ENCODE assay signal across 1 cellular context in the genomic region with DNA sequence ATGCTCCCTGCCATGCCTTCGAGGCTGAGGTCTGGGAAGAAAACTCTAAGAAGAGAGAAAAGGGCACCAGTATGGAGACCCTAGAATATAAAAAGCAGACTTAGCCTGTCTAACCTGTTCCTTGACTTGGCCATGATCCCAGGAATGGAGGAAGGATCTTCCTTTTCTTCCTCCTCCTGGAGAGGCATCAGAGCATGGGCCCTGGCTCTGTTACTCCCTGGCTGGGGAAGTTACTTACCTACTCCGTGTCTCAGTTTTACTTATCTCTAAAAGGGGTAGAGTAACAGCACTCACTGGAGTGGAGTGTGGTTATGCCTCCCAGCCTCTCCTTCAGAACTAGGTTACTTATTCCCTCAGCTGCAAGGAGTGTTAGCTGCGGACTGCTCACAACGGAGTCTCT.
TF ChIP-seq lines count a peak whose summit lies in the region.

No MANE protein-coding gene starts in this region.

TF ChIP-seq in K562, 482 proteins besides CTCF, POLR2A, EP300 and RAD21 (continued from another document):
- TF ChIP-seq, protein P1, sequence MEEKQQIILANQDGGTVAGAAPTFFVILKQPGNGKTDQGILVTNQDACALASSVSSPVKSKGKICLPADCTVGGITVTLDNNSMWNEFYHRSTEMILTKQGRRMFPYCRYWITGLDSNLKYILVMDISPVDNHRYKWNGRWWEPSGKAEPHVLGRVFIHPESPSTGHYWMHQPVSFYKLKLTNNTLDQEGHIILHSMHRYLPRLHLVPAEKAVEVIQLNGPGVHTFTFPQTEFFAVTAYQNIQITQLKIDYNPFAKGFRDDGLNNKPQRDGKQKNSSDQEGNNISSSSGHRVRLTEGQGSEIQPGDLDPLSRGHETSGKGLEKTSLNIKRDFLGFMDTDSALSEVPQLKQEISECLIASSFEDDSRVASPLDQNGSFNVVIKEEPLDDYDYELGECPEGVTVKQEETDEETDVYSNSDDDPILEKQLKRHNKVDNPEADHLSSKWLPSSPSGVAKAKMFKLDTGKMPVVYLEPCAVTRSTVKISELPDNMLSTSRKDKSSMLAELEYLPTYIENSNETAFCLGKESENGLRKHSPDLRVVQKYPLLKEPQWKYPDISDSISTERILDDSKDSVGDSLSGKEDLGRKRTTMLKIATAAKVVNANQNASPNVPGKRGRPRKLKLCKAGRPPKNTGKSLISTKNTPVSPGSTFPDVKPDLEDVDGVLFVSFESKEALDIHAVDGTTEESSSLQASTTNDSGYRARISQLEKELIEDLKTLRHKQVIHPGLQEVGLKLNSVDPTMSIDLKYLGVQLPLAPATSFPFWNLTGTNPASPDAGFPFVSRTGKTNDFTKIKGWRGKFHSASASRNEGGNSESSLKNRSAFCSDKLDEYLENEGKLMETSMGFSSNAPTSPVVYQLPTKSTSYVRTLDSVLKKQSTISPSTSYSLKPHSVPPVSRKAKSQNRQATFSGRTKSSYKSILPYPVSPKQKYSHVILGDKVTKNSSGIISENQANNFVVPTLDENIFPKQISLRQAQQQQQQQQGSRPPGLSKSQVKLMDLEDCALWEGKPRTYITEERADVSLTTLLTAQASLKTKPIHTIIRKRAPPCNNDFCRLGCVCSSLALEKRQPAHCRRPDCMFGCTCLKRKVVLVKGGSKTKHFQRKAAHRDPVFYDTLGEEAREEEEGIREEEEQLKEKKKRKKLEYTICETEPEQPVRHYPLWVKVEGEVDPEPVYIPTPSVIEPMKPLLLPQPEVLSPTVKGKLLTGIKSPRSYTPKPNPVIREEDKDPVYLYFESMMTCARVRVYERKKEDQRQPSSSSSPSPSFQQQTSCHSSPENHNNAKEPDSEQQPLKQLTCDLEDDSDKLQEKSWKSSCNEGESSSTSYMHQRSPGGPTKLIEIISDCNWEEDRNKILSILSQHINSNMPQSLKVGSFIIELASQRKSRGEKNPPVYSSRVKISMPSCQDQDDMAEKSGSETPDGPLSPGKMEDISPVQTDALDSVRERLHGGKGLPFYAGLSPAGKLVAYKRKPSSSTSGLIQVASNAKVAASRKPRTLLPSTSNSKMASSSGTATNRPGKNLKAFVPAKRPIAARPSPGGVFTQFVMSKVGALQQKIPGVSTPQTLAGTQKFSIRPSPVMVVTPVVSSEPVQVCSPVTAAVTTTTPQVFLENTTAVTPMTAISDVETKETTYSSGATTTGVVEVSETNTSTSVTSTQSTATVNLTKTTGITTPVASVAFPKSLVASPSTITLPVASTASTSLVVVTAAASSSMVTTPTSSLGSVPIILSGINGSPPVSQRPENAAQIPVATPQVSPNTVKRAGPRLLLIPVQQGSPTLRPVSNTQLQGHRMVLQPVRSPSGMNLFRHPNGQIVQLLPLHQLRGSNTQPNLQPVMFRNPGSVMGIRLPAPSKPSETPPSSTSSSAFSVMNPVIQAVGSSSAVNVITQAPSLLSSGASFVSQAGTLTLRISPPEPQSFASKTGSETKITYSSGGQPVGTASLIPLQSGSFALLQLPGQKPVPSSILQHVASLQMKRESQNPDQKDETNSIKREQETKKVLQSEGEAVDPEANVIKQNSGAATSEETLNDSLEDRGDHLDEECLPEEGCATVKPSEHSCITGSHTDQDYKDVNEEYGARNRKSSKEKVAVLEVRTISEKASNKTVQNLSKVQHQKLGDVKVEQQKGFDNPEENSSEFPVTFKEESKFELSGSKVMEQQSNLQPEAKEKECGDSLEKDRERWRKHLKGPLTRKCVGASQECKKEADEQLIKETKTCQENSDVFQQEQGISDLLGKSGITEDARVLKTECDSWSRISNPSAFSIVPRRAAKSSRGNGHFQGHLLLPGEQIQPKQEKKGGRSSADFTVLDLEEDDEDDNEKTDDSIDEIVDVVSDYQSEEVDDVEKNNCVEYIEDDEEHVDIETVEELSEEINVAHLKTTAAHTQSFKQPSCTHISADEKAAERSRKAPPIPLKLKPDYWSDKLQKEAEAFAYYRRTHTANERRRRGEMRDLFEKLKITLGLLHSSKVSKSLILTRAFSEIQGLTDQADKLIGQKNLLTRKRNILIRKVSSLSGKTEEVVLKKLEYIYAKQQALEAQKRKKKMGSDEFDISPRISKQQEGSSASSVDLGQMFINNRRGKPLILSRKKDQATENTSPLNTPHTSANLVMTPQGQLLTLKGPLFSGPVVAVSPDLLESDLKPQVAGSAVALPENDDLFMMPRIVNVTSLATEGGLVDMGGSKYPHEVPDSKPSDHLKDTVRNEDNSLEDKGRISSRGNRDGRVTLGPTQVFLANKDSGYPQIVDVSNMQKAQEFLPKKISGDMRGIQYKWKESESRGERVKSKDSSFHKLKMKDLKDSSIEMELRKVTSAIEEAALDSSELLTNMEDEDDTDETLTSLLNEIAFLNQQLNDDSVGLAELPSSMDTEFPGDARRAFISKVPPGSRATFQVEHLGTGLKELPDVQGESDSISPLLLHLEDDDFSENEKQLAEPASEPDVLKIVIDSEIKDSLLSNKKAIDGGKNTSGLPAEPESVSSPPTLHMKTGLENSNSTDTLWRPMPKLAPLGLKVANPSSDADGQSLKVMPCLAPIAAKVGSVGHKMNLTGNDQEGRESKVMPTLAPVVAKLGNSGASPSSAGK (IDR thresholded peaks at IDR 0.05) = no peak
- peak; percentile 68 for TF ChIP-seq BCOR (IDR thresholded peaks at IDR 0.05)
- TF ChIP-seq ZNF766 (CRISPR knock-in tag; conservative IDR thresholded peaks at IDR 0.05) = no peak
- no peak for TF ChIP-seq CBX1 (IDR thresholded peaks at IDR 0.05; ENCODE audit: low read depth)
- TF ChIP-seq, protein P2, sequence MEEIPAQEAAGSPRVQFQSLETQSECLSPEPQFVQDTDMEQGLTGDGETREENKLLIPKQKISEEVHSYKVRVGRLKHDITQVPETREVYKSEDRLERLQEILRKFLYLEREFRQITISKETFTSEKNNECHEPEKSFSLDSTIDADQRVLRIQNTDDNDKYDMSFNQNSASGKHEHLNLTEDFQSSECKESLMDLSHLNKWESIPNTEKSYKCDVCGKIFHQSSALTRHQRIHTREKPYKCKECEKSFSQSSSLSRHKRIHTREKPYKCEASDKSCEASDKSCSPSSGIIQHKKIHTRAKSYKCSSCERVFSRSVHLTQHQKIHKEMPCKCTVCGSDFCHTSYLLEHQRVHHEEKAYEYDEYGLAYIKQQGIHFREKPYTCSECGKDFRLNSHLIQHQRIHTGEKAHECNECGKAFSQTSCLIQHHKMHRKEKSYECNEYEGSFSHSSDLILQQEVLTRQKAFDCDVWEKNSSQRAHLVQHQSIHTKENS (CRISPR knock-in tag; IDR thresholded peaks at IDR 0.05) = no peak
- no peak for TF ChIP-seq GMEB1 (CRISPR knock-in tag; IDR thresholded peaks at IDR 0.05)
- TF ChIP-seq MCM7 (IDR thresholded peaks at IDR 0.05) = no peak
